11 cellular contexts compared by ENCODE assay signal in genomic region chr14:72613196-72613974, GRCh38.
DNase-seq lines count a peak whose midpoint lies in the region; ATAC-seq, FAIRE-seq and TF ChIP-seq lines count a peak whose summit lies in the region.
"Had no signal": no experiment of that assay in that cellular context is flagged by ENCODE, and none has a peak within 500 bp of the region (broad histone marks: within the 10 kb centered on the region; RNA-seq: fewer than 3 reads in every experiment).

No MANE protein-coding gene starts in this region.

- no peak overlapping the region for H3K27ac ChIP-seq in HepG2 (ENCODE audit: extremely low read length, insufficient read depth, low read length)
- H3K27ac ChIP-seq in neural progenitor cell = no peak overlapping the region

- H2AFZ ChIP-seq in HepG2 (ENCODE audit: low read length) (no peak overlapping the region), neural progenitor cell (replicated peaks) (no peak overlapping the region)

- H3K27me3 ChIP-seq in HepG2 (ENCODE audit: control insufficient read depth in 1 of 2, insufficient read depth in 2 of 2, low read length in 2 of 2) (peaks cover 0 to 14% of the 10 kb centered on the region in 2 experiments; a peak in 2 of 5 replicates), neural progenitor cell (no peaks in the 10 kb centered on the region)

- TF ChIP-seq CTCF in HepG2 (CRISPR knock-in tag; IDR thresholded peaks at IDR 0.05) = no peak
- no peak for TF ChIP-seq CTCF in neural progenitor cell (IDR thresholded peaks at IDR 0.05)

- H3F3A ChIP-seq in neural progenitor cell (ENCODE audit: low read depth) = no peaks in the 10 kb centered on the region

- H3K9ac ChIP-seq in HepG2 (ENCODE audit: insufficient read depth, low read depth, low read length) (no peak overlapping the region), neural progenitor cell (no peak overlapping the region)

- TF ChIP-seq EP300 in HepG2 (IDR thresholded peaks at IDR 0.05; ENCODE audit: low read depth in 2 of 2, low read length in 2 of 2) = no peak
- no peak for TF ChIP-seq EP300 in HepG2 (CRISPR knock-in tag; IDR thresholded peaks at IDR 0.05; ENCODE audit: borderline replicate concordance)

- WGBS in HepG2 (ENCODE audit: low lambda C conversion rate) = 22% methylated on average over 5 of the region's 13 CpGs

- TF ChIP-seq POLR2A in HepG2 (IDR thresholded peaks at IDR 0.05; ENCODE audit: insufficient read depth in 1 of 2, low read depth in 2 of 2, low read length in 2 of 2) = no peak

- DNase-seq in activated CD8-positive, alpha-beta memory T cell treated with anti-CD3 and anti-CD28 coated beads, Interleukin-2, amount 10 ng/mL, durations not matched to agents 7 days and 5 days = peak; percentile 33
- DNase-seq in activated CD8-positive, alpha-beta memory T cell treated with anti-CD3 and anti-CD28 coated beads, Interleukin-2, amount 50 U/mL, for 4 hours = no peak
- DNase-seq in dermis blood vessel endothelial cell (peak; percentile 71), HepG2 (ENCODE audit: low spot score) (no peak), urothelium cell line (ENCODE audit: low spot score) (no peak), neural progenitor cell (ENCODE audit: low spot score) (no peak), iPS-NIHi11 (ENCODE audit: low spot score) (no peak)
- DNase-seq: activated CD4-positive, alpha-beta T cell treated with anti-CD3 and anti-CD28 coated beads, Interleukin-2, amount 10 ng/mL, durations not matched to agents 24 days and 14 days; SHP77 had no signal

- peaks cover 32% of the 10 kb centered on the region for H3K27me3 Mint-ChIP-seq in activated CD8-positive, alpha-beta memory T cell treated with anti-CD3 and anti-CD28 coated beads, Interleukin-2, amount 10 ng/mL, durations not matched to agents 7 days and 5 days
- peaks cover 7% of the 10 kb centered on the region for H3K27me3 Mint-ChIP-seq in neural progenitor cell (ENCODE audit: insufficient read depth, low read depth)

- in situ Hi-C loops in HepG2 (cut with HindIII; ENCODE audit: extremely low pct_ligation_motif_present, low pct_unique_long_range_greater_than_20kb) = no loop called here

- FAIRE-seq in HepG2 (lab: Jason Lieb, UNC) (no peak), urothelium cell line (lab: Jason Lieb, UNC) (peak; percentile 87)

- H4K20me1 ChIP-seq in HepG2 (ENCODE audit: insufficient read depth, low read length) (no peaks in the 10 kb centered on the region), neural progenitor cell (ENCODE audit: low read depth) (no peaks in the 10 kb centered on the region)

- no peak overlapping the region for H3K4me3 ChIP-seq in HepG2 (replicated peaks in 1 of 3; ENCODE audit: insufficient read depth in 1 of 3, low read depth in 2 of 3, low read length in 3 of 3)
- no peak overlapping the region for H3K4me3 ChIP-seq in neural progenitor cell

- intact Hi-C loops in HepG2 (cut with micrococcal nuclease; ENCODE audit: unreplicated experiment) = no loop called here

- H3K4me3 Mint-ChIP-seq in activated CD8-positive, alpha-beta memory T cell treated with anti-CD3 and anti-CD28 coated beads, Interleukin-2, amount 10 ng/mL, durations not matched to agents 7 days and 5 days = no peak overlapping the region
- no peak overlapping the region for H3K4me3 Mint-ChIP-seq in neural progenitor cell
- H3K4me3 Mint-ChIP-seq: activated CD4-positive, alpha-beta T cell treated with anti-CD3 and anti-CD28 coated beads, Interleukin-2, amount 10 ng/mL, durations not matched to agents 24 days and 14 days; neural crest cell had no signal

- H3K36me3 ChIP-seq in HepG2 (replicated peaks in 1 of 2; ENCODE audit: control insufficient read depth in 1 of 2, insufficient read depth in 2 of 2, low read length in 2 of 2) (no peaks in the 10 kb centered on the region), neural progenitor cell (no peaks in the 10 kb centered on the region)

- H3K79me2 ChIP-seq in HepG2 (ENCODE audit: insufficient read depth, low read length) = no peaks in the 10 kb centered on the region
- H3K79me2 ChIP-seq in neural progenitor cell (ENCODE audit: low read depth) = no peaks in the 10 kb centered on the region

- no peaks in the 10 kb centered on the region for H3K9me3 Mint-ChIP-seq in activated CD8-positive, alpha-beta memory T cell treated with anti-CD3 and anti-CD28 coated beads, Interleukin-2, amount 10 ng/mL, durations not matched to agents 7 days and 5 days (ENCODE audit: low read depth)
- H3K9me3 Mint-ChIP-seq in neural progenitor cell = peaks cover 5% of the 10 kb centered on the region
- H3K9me3 Mint-ChIP-seq: activated CD4-positive, alpha-beta T cell treated with anti-CD3 and anti-CD28 coated beads, Interleukin-2, amount 10 ng/mL, durations not matched to agents 24 days and 14 days; neural crest cell had no signal

- H3K27ac Mint-ChIP-seq in activated CD8-positive, alpha-beta memory T cell treated with anti-CD3 and anti-CD28 coated beads, Interleukin-2, amount 10 ng/mL, durations not matched to agents 7 days and 5 days = no peak overlapping the region
- H3K27ac Mint-ChIP-seq in neural progenitor cell = no peak overlapping the region

- POLR2A ChIA-PET in HepG2 (lab: Yijun Ruan, JAX) = no interaction called here

- CTCF ChIA-PET in activated CD8-positive, alpha-beta memory T cell treated with anti-CD3 and anti-CD28 coated beads, Interleukin-2, amount 10 ng/mL, durations not matched to agents 7 days and 5 days (lab: Charles Lee) = no interaction called here
- CTCF ChIA-PET in HepG2 (lab: Yijun Ruan, JAX; ENCODE audit: low intra/inter-chr PET ratio, low total read pairs) = no interaction called here

- H3K4me2 ChIP-seq in HepG2 (ENCODE audit: low read depth, low read length) = no peak overlapping the region
- H3K4me2 ChIP-seq in neural progenitor cell = no peak overlapping the region

- ATAC-seq in activated CD8-positive, alpha-beta memory T cell treated with anti-CD3 and anti-CD28 coated beads, Interleukin-2, amount 10 ng/mL, durations not matched to agents 7 days and 5 days = no peak
- no peak for ATAC-seq in HepG2
- ATAC-seq in GM18517 (IDR thresholded peaks at IDR 0.05; ENCODE audit: unreplicated experiment) = no peak

- TF ChIP-seq RAD21 in HepG2 (CRISPR knock-in tag; IDR thresholded peaks at IDR 0.05) = no peak

- H3K4me1 ChIP-seq in HepG2 (ENCODE audit: insufficient read depth, low read length) (no peaks in the 10 kb centered on the region), neural progenitor cell (peaks cover 11% of the 10 kb centered on the region)

- no peaks in the 10 kb centered on the region for H3K36me3 Mint-ChIP-seq in activated CD8-positive, alpha-beta memory T cell treated with anti-CD3 and anti-CD28 coated beads, Interleukin-2, amount 10 ng/mL, durations not matched to agents 7 days and 5 days
- H3K36me3 Mint-ChIP-seq in neural progenitor cell = no peaks in the 10 kb centered on the region

- BruUV-seq in HepG2 (replicated peaks; lab: Mats Ljungman, UMichigan) = no TSS peak

- H3K4me1 Mint-ChIP-seq in activated CD8-positive, alpha-beta memory T cell treated with anti-CD3 and anti-CD28 coated beads, Interleukin-2, amount 10 ng/mL, durations not matched to agents 7 days and 5 days = no peaks in the 10 kb centered on the region
- peaks cover 59% of the 10 kb centered on the region for H3K4me1 Mint-ChIP-seq in neural progenitor cell

- no peaks in the 10 kb centered on the region for H3K9me3 ChIP-seq in HepG2 (ENCODE audit: low read length)
- no peaks in the 10 kb centered on the region for H3K9me3 ChIP-seq in neural progenitor cell (ENCODE audit: low read depth)

TF ChIP-seq in HepG2, 621 proteins besides CTCF, POLR2A, EP300 and RAD21:
- TF ChIP-seq MAFK (conservative IDR thresholded peaks at IDR 0.05 in 1 of 2, IDR thresholded peaks at IDR 0.05 in 1 of 2; ENCODE audit: low read length in 2 of 2) (peak; percentile 11 to 51; a peak in 2 of 4 replicates), ZNF781 (CRISPR knock-in tag; IDR thresholded peaks at IDR 0.05; ENCODE audit: borderline replicate concordance, not compliant biosample characterization) (no peak), MAFF (IDR thresholded peaks at IDR 0.05; ENCODE audit: low read depth, low read length) (0 out of 2 replicates have a peak, but pooled peaks have one; percentile 2)

Comparison
In these comparisons a context has a peak if more than half of its experiments do, and no peak if none do; other contexts are left out.
1. DNase-seq: peak in activated CD8-positive, alpha-beta memory T cell treated with anti-CD3 and anti-CD28 coated beads, Interleukin-2, amount 10 ng/mL, durations not matched to agents 7 days and 5 days (single experiment) and dermis blood vessel endothelial cell (single experiment); none in activated CD8-positive, alpha-beta memory T cell treated with anti-CD3 and anti-CD28 coated beads, Interleukin-2, amount 50 U/mL, for 4 hours (single experiment), HepG2 (single experiment), urothelium cell line (single experiment), neural progenitor cell (single experiment) and iPS-NIHi11 (single experiment).